In genomic region chr2:207746131-207746530, GRCh38 we compare ENCODE assay signal across 1 cellular context.
A peak's percentile ranks its signal among the peaks of the same experiment; 100 is the strongest.
TF ChIP-seq lines count a peak whose summit lies in the region.

No MANE protein-coding gene starts in this region.

TF ChIP-seq in A549, 52 proteins besides CTCF, POLR2A, EP300 and RAD21:
- TF ChIP-seq ATOH8 (CRISPR knock-in tag; IDR thresholded peaks at IDR 0.05; ENCODE audit: low read depth) (no peak), NR3C1 (IDR thresholded peaks at IDR 0.05) (no peak), FOSB (CRISPR knock-in tag; IDR thresholded peaks at IDR 0.05) (no peak), ZNF302 (CRISPR knock-in tag; IDR thresholded peaks at IDR 0.05) (no peak), CEBPB (IDR thresholded peaks at IDR 0.05) (no peak), SMC3 (IDR thresholded peaks at IDR 0.05) (peak; percentile 97)
